Comparison of ENCODE assay signal across 8 cellular contexts in genomic region chr1:12167493-12168429, GRCh38. TPM values are rescaled to one million over a fixed set of nuclear protein-coding genes. Genes with fewer than 3 reads are reported as not detected.
DNase-seq lines count a peak whose midpoint lies in the region; ATAC-seq and TF ChIP-seq lines count a peak whose summit lies in the region.

No MANE protein-coding gene starts in this region.

- no peaks in the 10 kb centered on the region for H3K27me3 Mint-ChIP-seq in activated B cell treated with CpG ODN at 0.5 μM for 24 hours
- peaks cover 11% of the 10 kb centered on the region for H3K27me3 Mint-ChIP-seq in glutamatergic neuron (ENCODE audit: unreplicated experiment)

- peaks cover 71% of the 10 kb centered on the region for H3K4me1 Mint-ChIP-seq in activated B cell treated with CpG ODN at 0.5 μM for 24 hours
- peaks cover 11% of the 10 kb centered on the region for H3K4me1 Mint-ChIP-seq in glutamatergic neuron (ENCODE audit: low read depth, unreplicated experiment)

- H3K9me3 Mint-ChIP-seq in activated B cell treated with CpG ODN at 0.5 μM for 24 hours = no peaks in the 10 kb centered on the region
- H3K9me3 Mint-ChIP-seq in glutamatergic neuron (ENCODE audit: unreplicated experiment) = peaks cover 12% of the 10 kb centered on the region

- CTCF ChIA-PET in activated B cell treated with CpG ODN at 0.5 μM for 24 hours (lab: Charles Lee) = interaction anchor here (1.1 to 3.3 kb wide), 3 partner anchors 10 to 43 kb away, joined by 3 to 27 read pairs (median 3); no protein-coding TSS in a partner anchor

- TF ChIP-seq CTCF in AG09309 (IDR thresholded peaks at IDR 0.05; ENCODE audit: control insufficient read depth, insufficient read depth, low read depth, low read length, missing control alignments) (no peak), activated B cell treated with CpG ODN at 0.5 μM for 24 hours (IDR thresholded peaks at IDR 0.05) (no peak), glutamatergic neuron (IDR thresholded peaks at IDR 0.05; ENCODE audit: partially characterized antibody, unreplicated experiment) (no peak)

- H3K36me3 Mint-ChIP-seq in activated B cell treated with CpG ODN at 0.5 μM for 24 hours (ENCODE audit: low read depth) = peaks cover 30% of the 10 kb centered on the region
- no peaks in the 10 kb centered on the region for H3K36me3 Mint-ChIP-seq in glutamatergic neuron (ENCODE audit: unreplicated experiment)

- DNase-seq in AG09309 (ENCODE audit: low read depth) (no peak), activated B cell treated with CpG ODN at 0.5 μM for 24 hours (no peak), glutamatergic neuron (peak; percentile 57), NCI-H2196 treated with DMSO at 0.1 percent for 48 hours (lab: John Stamatoyannopoulos, UW; ENCODE audit: unreplicated experiment) (no peak), COLO829 (ENCODE audit: low spot score) (no peak)
- peak; percentile 32 for DNase-seq in stimulated activated naive CD4-positive, alpha-beta T cell treated with Interleukin-2 at 50 U/mL for 16 hours (lab: John Stamatoyannopoulos, UW)

- ATAC-seq in GM21381 (IDR thresholded peaks at IDR 0.05; ENCODE audit: unreplicated experiment) (peak; percentile 14), activated B cell treated with CpG ODN at 0.5 μM for 24 hours (ENCODE audit: low read depth) (peak; percentile 30), GM19452 (IDR thresholded peaks at IDR 0.05; ENCODE audit: unreplicated experiment) (no peak)

- intact Hi-C loops in activated B cell treated with CpG ODN at 0.5 μM for 24 hours (cut with micrococcal nuclease) = loop anchor here (1.0 to 2.0 kb wide), 5 partner anchors 10 to 42 kb away; no protein-coding TSS in a partner anchor

- H3K4me3 Mint-ChIP-seq in activated B cell treated with CpG ODN at 0.5 μM for 24 hours (peak overlapping the region; percentile 97), glutamatergic neuron (ENCODE audit: unreplicated experiment) (peak overlapping the region; percentile 88)

- POLR2A ChIA-PET in activated B cell treated with CpG ODN at 0.5 μM for 24 hours (lab: Charles Lee) = interaction anchor here (0.6 to 10.9 kb wide), 12 partner anchors 10 to 260 kb away, joined by 3 to 187 read pairs (median 5); no protein-coding TSS in a partner anchor

- H3K27ac Mint-ChIP-seq in activated B cell treated with CpG ODN at 0.5 μM for 24 hours (peak overlapping the region; percentile 92), glutamatergic neuron (ENCODE audit: unreplicated experiment) (peak overlapping the region; percentile 87)

- H3K4me3 ChIP-seq in AG09309 (ENCODE audit: control insufficient read depth, low read depth, low read length) = peak overlapping the region; percentile 50

RNA-seq across cellular contexts. Expression of gene TNFRSF1B, which starts 1.0 kb away (rescaled TPM):
- total RNA-seq in activated B cell treated with CpG ODN at 0.5 μM for 24 hours = 89.0 and 98.6 TPM in 2 replicates
- 5.1 TPM for total RNA-seq in glutamatergic neuron (ENCODE audit: unreplicated experiment)

Comparison
In these comparisons a context has a peak if more than half of its experiments do, and no peak if none do; other contexts are left out.
1. DNase-seq: peak in glutamatergic neuron (single experiment) and stimulated activated naive CD4-positive, alpha-beta T cell treated with Interleukin-2 at 50 U/mL for 16 hours (single experiment); none in AG09309 (single experiment), activated B cell treated with CpG ODN at 0.5 μM for 24 hours (single experiment), NCI-H2196 treated with DMSO at 0.1 percent for 48 hours (single experiment) and COLO829 (single experiment).
2. RNA of gene TNFRSF1B, which starts 1.0 kb away (total RNA-seq): 89.0 to 98.6 TPM in activated B cell treated with CpG ODN at 0.5 μM for 24 hours; 5.1 TPM in glutamatergic neuron (single experiment); every median in the first group is over 10 times any median in the second.